ENCODE assay signal across 11 cellular contexts in the genomic region with DNA sequence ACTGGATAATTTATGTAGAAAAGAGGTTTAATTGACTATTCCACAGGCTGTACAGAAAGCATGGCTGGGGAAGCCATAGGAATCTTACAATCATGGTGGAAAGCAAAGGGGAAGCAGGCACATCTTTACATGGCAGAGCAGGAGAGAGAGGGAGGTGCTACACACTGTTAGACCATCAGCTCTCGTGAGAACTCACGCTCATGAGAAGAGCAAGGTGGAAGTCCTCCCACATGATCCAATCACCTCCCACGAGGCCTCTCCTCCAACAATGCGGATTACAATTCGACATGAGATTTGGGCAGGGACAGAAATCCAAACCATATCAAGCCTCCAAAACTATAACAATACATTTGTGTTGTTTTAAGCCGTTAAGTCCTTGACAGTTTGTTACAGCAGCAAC.
"Had no signal": no experiment of that assay in that cellular context is flagged by ENCODE, and none has a peak within 500 bp of the region (broad histone marks: within the 10 kb centered on the region; RNA-seq: fewer than 3 reads in every experiment).

No MANE protein-coding gene starts in this region.

- FAIRE-seq: H1, H54 had no signal

- H3K9me3 ChIP-seq: HAP-1 had no signal

- H3K4me1 ChIP-seq: HAP-1 had no signal

- H3K27ac ChIP-seq: GM23248 had no signal

- H2AFZ ChIP-seq: GM23248, GM23338 had no signal

- H3K36me3 ChIP-seq: HAP-1 had no signal

- H3K4me3 ChIP-seq: GM23248, GM23338, HAP-1 had no signal

- H3K4me2 ChIP-seq: GM23338 had no signal

- ATAC-seq: GM23338, HCT116 had no signal

- H3K9ac ChIP-seq: GM23248 had no signal

- DNase-seq: GM23248, GOT3, H7, H9, HCEC 1CT, HFFc6 had no signal
